ENCODE assay signal across 11 cellular contexts in genomic region chr16:88361775-88362174, GRCh38.
"Had no signal": no experiment of that assay in that cellular context is flagged by ENCODE, and none has a peak within 500 bp of the region (broad histone marks: within the 10 kb centered on the region; RNA-seq: fewer than 3 reads in every experiment).

No MANE protein-coding gene starts in this region.

- H2AFZ ChIP-seq: GM23248, GM23338 had no signal

- H3K36me3 ChIP-seq: HAP-1 had no signal

- H3K4me1 ChIP-seq: HAP-1 had no signal

- FAIRE-seq: H1, H54 had no signal

- ATAC-seq: GM23338, HCT116 had no signal

- H3K4me3 ChIP-seq: GM23248, GM23338, HAP-1 had no signal

- H3K4me2 ChIP-seq: GM23338 had no signal

- H3K27ac ChIP-seq: GM23248 had no signal

- DNase-seq: GM23248, GOT3, H7, H9, HCEC 1CT, HFFc6 had no signal

- H3K4me3 Mint-ChIP-seq: GM23338, H9, HFFc6 had no signal

- H3K9me3 ChIP-seq: HAP-1 had no signal

- H3K27ac Mint-ChIP-seq: GM23338, H9, HFFc6 had no signal

- H3K9ac ChIP-seq: GM23248 had no signal
